1 cellular context compared by ENCODE assay signal in the genomic region with DNA sequence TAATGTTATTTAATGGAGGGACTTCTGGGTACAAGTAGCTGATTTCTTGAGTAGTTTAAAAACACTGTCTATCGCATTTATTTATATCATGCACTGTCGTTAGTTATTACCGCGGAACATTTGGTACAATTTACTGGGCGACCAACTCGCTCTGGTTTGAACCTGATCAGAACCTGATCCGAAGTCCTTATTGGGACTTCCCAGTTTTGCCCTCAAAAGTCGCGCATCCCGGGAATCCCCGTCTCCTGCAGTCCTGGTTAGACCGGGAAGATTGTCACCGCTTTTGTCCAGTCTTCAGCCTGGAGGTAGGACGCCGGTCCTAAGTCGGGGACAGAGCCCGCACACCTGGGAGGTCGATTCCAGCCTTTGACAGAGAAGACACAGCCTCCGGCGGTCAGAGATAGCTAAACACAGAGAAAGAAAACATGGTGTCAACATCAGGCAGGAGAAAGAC.
TF ChIP-seq lines count a peak whose summit lies in the region.

No MANE protein-coding gene starts in this region.

TF ChIP-seq in K562, 482 proteins besides CTCF, POLR2A, EP300 and RAD21:
- no peak for TF ChIP-seq POLR2AphosphoS2 (IDR thresholded peaks at IDR 0.05; ENCODE audit: low read length)
- TF ChIP-seq PBX2 (CRISPR knock-in tag; IDR thresholded peaks at IDR 0.05; ENCODE audit: low read depth) = no peak
- no peak for TF ChIP-seq PBX2 (tag; conservative IDR thresholded peaks at IDR 0.05; ENCODE audit: low read depth)
- no peak; a peak in 1 of 4 replicates for TF ChIP-seq HDAC1 (IDR thresholded peaks at IDR 0.05)
- no peak for TF ChIP-seq GTF2A2 (tag; IDR thresholded peaks at IDR 0.05)
- TF ChIP-seq ZNF431 (CRISPR knock-in tag; IDR thresholded peaks at IDR 0.05) = no peak
- no peak for TF ChIP-seq GATAD2A (IDR thresholded peaks at IDR 0.05)
- no peak for TF ChIP-seq CSDE1 (IDR thresholded peaks at IDR 0.05)
- TF ChIP-seq TSC22D4 (tag; IDR thresholded peaks at IDR 0.05) = no peak
- TF ChIP-seq ZNF76 (CRISPR knock-in tag; IDR thresholded peaks at IDR 0.05; ENCODE audit: borderline replicate concordance) = no peak
- TF ChIP-seq SMARCB1 (IDR thresholded peaks at IDR 0.05; ENCODE audit: insufficient read length, low read depth) = no peak
TF ChIP-seq in K562: peak in this region for 0.
